ENCODE assay signal across 1 cellular context in the genomic region with DNA sequence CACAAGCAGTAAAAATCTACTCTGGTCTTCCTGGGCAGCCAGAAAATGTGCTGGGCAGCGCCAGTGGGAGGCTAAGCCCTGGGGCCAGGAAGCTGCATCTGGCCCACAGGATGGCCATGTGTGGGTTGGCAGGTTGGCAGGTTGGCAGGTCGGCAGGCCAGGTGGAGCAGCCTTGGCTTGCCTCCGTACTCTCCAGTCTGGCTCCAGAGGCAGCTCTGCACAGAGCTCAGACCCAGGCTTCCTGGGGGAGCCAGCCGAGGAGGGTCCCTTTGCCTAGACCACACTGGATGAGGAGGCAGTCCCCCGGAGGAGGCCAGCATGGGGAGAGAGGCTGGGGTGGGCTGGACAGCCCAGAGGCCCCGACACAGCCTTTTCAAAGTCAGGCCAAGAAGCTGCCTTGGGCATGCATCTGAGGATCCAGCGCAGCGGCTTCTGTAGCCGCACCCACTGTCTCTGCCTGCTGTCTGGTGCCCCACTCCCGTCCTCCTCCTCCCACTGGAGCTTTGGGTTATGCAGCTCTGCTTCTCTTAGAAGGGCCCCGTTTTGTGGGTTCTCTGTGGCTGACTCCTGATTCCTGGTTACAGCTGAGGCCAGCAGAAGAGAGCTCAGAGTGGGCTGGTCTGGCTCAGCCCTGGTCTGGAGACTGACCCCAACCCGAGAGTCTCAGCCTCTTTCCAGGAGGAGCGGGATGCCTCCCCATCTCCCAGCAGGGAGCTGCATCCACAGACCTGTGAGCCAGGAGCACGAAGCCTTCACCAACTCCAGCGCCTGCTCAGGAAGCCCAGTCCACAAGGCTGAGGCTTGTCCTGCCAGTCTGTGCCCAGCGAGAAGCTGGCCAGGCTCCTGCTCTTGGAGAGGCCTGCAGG.
TF ChIP-seq lines count a peak whose summit lies in the region.

No MANE protein-coding gene starts in this region.

TF ChIP-seq in HepG2, 621 proteins besides CTCF, POLR2A, EP300 and RAD21:
- TF ChIP-seq ZNF264 (CRISPR knock-in tag; IDR thresholded peaks at IDR 0.05) (no peak), LCORL (IDR thresholded peaks at IDR 0.05) (no peak), LCORL (CRISPR knock-in tag; IDR thresholded peaks at IDR 0.05) (no peak), ZNF335 (CRISPR knock-in tag; IDR thresholded peaks at IDR 0.05) (no peak), WIZ (CRISPR knock-in tag; IDR thresholded peaks at IDR 0.05) (no peak), POLR2AphosphoS5 (IDR thresholded peaks at IDR 0.05; ENCODE audit: low read depth, low read length) (no peak), ZNF484 (CRISPR knock-in tag; IDR thresholded peaks at IDR 0.05; ENCODE audit: borderline replicate concordance, low read depth) (no peak), SP5 (CRISPR knock-in tag; IDR thresholded peaks at IDR 0.05; ENCODE audit: borderline replicate concordance, low read depth) (no peak), MIER3 (CRISPR knock-in tag; IDR thresholded peaks at IDR 0.05; ENCODE audit: borderline replicate concordance) (no peak), NFE2L2 (IDR thresholded peaks at IDR 0.05; ENCODE audit: low read length) (no peak), MIER2 (CRISPR knock-in tag; IDR thresholded peaks at IDR 0.05) (no peak)
- TF ChIP-seq, protein P1, sequence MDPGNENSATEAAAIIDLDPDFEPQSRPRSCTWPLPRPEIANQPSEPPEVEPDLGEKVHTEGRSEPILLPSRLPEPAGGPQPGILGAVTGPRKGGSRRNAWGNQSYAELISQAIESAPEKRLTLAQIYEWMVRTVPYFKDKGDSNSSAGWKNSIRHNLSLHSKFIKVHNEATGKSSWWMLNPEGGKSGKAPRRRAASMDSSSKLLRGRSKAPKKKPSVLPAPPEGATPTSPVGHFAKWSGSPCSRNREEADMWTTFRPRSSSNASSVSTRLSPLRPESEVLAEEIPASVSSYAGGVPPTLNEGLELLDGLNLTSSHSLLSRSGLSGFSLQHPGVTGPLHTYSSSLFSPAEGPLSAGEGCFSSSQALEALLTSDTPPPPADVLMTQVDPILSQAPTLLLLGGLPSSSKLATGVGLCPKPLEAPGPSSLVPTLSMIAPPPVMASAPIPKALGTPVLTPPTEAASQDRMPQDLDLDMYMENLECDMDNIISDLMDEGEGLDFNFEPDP (CRISPR knock-in tag; conservative IDR thresholded peaks at IDR 0.05), result no peak
- TF ChIP-seq, protein P2, sequence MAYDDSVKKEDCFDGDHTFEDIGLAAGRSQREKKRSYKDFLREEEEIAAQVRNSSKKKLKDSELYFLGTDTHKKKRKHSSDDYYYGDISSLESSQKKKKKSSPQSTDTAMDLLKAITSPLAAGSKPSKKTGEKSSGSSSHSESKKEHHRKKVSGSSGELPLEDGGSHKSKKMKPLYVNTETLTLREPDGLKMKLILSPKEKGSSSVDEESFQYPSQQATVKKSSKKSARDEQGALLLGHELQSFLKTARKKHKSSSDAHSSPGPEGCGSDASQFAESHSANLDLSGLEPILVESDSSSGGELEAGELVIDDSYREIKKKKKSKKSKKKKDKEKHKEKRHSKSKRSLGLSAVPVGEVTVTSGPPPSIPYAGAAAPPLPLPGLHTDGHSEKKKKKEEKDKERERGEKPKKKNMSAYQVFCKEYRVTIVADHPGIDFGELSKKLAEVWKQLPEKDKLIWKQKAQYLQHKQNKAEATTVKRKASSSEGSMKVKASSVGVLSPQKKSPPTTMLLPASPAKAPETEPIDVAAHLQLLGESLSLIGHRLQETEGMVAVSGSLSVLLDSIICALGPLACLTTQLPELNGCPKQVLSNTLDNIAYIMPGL (CRISPR knock-in tag; IDR thresholded peaks at IDR 0.05; ENCODE audit: borderline replicate concordance in 1 of 2, low read depth in 1 of 2), result no peak
- TF ChIP-seq, protein P3, sequence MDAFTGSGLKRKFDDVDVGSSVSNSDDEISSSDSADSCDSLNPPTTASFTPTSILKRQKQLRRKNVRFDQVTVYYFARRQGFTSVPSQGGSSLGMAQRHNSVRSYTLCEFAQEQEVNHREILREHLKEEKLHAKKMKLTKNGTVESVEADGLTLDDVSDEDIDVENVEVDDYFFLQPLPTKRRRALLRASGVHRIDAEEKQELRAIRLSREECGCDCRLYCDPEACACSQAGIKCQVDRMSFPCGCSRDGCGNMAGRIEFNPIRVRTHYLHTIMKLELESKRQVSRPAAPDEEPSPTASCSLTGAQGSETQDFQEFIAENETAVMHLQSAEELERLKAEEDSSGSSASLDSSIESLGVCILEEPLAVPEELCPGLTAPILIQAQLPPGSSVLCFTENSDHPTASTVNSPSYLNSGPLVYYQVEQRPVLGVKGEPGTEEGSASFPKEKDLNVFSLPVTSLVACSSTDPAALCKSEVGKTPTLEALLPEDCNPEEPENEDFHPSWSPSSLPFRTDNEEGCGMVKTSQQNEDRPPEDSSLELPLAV (CRISPR knock-in tag; conservative IDR thresholded peaks at IDR 0.05; ENCODE audit: low read depth), result no peak
- TF ChIP-seq, protein P4, sequence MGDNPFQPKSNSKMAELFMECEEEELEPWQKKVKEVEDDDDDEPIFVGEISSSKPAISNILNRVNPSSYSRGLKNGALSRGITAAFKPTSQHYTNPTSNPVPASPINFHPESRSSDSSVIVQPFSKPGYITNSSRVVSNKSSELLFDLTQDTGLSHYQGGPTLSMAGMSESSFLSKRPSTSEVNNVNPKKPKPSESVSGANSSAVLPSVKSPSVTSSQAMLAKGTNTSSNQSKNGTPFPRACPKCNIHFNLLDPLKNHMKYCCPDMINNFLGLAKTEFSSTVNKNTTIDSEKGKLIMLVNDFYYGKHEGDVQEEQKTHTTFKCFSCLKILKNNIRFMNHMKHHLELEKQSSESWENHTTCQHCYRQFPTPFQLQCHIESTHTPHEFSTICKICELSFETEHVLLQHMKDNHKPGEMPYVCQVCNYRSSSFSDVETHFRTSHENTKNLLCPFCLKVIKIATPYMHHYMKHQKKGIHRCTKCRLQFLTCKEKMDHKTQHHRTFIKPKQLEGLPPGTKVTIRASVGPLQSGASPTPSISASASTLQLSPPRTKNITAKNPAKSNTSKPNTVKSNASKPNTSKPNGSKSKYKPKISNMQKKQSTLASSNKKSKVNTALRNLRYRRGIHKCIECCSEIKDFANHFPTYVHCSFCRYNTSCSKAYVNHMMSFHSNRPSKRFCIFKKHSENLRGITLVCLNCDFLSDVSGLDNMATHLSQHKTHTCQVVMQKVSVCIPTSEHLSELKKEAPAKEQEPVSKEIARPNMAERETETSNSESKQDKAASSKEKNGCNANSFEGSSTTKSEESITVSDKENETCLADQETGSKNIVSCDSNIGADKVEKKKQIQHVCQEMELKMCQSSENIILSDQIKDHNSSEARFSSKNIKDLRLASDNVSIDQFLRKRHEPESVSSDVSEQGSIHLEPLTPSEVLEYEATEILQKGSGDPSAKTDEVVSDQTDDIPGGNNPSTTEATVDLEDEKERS (CRISPR knock-in tag; IDR thresholded peaks at IDR 0.05), result no peak
- TF ChIP-seq, protein P5, sequence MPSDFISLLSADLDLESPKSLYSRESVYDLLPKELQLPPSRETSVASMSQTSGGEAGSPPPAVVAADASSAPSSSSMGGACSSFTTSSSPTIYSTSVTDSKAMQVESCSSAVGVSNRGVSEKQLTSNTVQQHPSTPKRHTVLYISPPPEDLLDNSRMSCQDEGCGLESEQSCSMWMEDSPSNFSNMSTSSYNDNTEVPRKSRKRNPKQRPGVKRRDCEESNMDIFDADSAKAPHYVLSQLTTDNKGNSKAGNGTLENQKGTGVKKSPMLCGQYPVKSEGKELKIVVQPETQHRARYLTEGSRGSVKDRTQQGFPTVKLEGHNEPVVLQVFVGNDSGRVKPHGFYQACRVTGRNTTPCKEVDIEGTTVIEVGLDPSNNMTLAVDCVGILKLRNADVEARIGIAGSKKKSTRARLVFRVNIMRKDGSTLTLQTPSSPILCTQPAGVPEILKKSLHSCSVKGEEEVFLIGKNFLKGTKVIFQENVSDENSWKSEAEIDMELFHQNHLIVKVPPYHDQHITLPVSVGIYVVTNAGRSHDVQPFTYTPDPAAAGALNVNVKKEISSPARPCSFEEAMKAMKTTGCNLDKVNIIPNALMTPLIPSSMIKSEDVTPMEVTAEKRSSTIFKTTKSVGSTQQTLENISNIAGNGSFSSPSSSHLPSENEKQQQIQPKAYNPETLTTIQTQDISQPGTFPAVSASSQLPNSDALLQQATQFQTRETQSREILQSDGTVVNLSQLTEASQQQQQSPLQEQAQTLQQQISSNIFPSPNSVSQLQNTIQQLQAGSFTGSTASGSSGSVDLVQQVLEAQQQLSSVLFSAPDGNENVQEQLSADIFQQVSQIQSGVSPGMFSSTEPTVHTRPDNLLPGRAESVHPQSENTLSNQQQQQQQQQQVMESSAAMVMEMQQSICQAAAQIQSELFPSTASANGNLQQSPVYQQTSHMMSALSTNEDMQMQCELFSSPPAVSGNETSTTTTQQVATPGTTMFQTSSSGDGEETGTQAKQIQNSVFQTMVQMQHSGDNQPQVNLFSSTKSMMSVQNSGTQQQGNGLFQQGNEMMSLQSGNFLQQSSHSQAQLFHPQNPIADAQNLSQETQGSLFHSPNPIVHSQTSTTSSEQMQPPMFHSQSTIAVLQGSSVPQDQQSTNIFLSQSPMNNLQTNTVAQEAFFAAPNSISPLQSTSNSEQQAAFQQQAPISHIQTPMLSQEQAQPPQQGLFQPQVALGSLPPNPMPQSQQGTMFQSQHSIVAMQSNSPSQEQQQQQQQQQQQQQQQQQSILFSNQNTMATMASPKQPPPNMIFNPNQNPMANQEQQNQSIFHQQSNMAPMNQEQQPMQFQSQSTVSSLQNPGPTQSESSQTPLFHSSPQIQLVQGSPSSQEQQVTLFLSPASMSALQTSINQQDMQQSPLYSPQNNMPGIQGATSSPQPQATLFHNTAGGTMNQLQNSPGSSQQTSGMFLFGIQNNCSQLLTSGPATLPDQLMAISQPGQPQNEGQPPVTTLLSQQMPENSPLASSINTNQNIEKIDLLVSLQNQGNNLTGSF (CRISPR knock-in tag; IDR thresholded peaks at IDR 0.05), result no peak
- TF ChIP-seq, protein P6, sequence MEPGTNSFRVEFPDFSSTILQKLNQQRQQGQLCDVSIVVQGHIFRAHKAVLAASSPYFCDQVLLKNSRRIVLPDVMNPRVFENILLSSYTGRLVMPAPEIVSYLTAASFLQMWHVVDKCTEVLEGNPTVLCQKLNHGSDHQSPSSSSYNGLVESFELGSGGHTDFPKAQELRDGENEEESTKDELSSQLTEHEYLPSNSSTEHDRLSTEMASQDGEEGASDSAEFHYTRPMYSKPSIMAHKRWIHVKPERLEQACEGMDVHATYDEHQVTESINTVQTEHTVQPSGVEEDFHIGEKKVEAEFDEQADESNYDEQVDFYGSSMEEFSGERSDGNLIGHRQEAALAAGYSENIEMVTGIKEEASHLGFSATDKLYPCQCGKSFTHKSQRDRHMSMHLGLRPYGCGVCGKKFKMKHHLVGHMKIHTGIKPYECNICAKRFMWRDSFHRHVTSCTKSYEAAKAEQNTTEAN (CRISPR knock-in tag; conservative IDR thresholded peaks at IDR 0.05), result no peak
